Comparison of ENCODE assay signal across 1 cellular context in genomic region chr3:9352917-9353823, GRCh38.
TF ChIP-seq lines count a peak whose summit lies in the region.

No MANE protein-coding gene starts in this region.

TF ChIP-seq in HepG2, 621 proteins besides CTCF, POLR2A, EP300 and RAD21 (continued from another document and continues in another):
- TF ChIP-seq UBTF (CRISPR knock-in tag; IDR thresholded peaks at IDR 0.05) (no peak), DR1 (CRISPR knock-in tag; IDR thresholded peaks at IDR 0.05) (no peak), ETS1 (CRISPR knock-in tag; IDR thresholded peaks at IDR 0.05) (no peak), SIX4 (CRISPR knock-in tag; IDR thresholded peaks at IDR 0.05) (peak; percentile 22; the same call in 1 of the 2 replicates), THAP11 (CRISPR knock-in tag; IDR thresholded peaks at IDR 0.05) (peak; percentile 52), ZNF225 (CRISPR knock-in tag; IDR thresholded peaks at IDR 0.05) (no peak), ZNF841 (CRISPR knock-in tag; IDR thresholded peaks at IDR 0.05; ENCODE audit: borderline replicate concordance) (no peak), NCOA1 (CRISPR knock-in tag; IDR thresholded peaks at IDR 0.05) (no peak), MLXIP (CRISPR knock-in tag; IDR thresholded peaks at IDR 0.05; ENCODE audit: borderline replicate concordance) (no peak), ZNF598 (CRISPR knock-in tag; IDR thresholded peaks at IDR 0.05; ENCODE audit: borderline replicate concordance) (no peak), LCORL (IDR thresholded peaks at IDR 0.05) (no peak), LCORL (CRISPR knock-in tag; IDR thresholded peaks at IDR 0.05) (0 out of 2 replicates have a peak, but pooled peaks have one; percentile 23), ZNF337 (CRISPR knock-in tag; IDR thresholded peaks at IDR 0.05; ENCODE audit: borderline replicate concordance, low read depth) (no peak), MTA1 (CRISPR knock-in tag; IDR thresholded peaks at IDR 0.05; ENCODE audit: borderline replicate concordance) (no peak), MED13 (CRISPR knock-in tag; IDR thresholded peaks at IDR 0.05) (no peak), NFE2 (CRISPR knock-in tag; IDR thresholded peaks at IDR 0.05) (no peak), HOXA7 (CRISPR knock-in tag; IDR thresholded peaks at IDR 0.05) (no peak), HNRNPH1 (optimal IDR thresholded peaks at IDR 0.05; ENCODE audit: low read depth, low read length) (no peak), TBX3 (IDR thresholded peaks at IDR 0.05; ENCODE audit: borderline replicate concordance) (peak; percentile 83; the same call in 1 of the 2 replicates), ZNF674 (CRISPR knock-in tag; IDR thresholded peaks at IDR 0.05; ENCODE audit: low read depth) (no peak), CENPBD1 (CRISPR knock-in tag; IDR thresholded peaks at IDR 0.05; ENCODE audit: borderline replicate concordance, low read depth) (no peak), PBX2 (CRISPR knock-in tag; IDR thresholded peaks at IDR 0.05) (no peak), ZNF782 (CRISPR knock-in tag; IDR thresholded peaks at IDR 0.05; ENCODE audit: borderline replicate concordance) (no peak), FOXK2 (IDR thresholded peaks at IDR 0.05) (0 out of 2 replicates have a peak, but pooled peaks have one; percentile 42), RBM22 (optimal IDR thresholded peaks at IDR 0.05; ENCODE audit: low read length) (no peak), ZNF792 (CRISPR knock-in tag; IDR thresholded peaks at IDR 0.05) (0 out of 2 replicates have a peak, but pooled peaks have one; percentile 17), HHEX (CRISPR knock-in tag; IDR thresholded peaks at IDR 0.05) (0 out of 2 replicates have a peak, but pooled peaks have one; percentile 33), ZNF317 (CRISPR knock-in tag; IDR thresholded peaks at IDR 0.05) (no peak), MTF2 (CRISPR knock-in tag; IDR thresholded peaks at IDR 0.05; ENCODE audit: borderline replicate concordance) (no peak), BRF2 (CRISPR knock-in tag; IDR thresholded peaks at IDR 0.05) (no peak), TRIM24 (CRISPR knock-in tag; IDR thresholded peaks at IDR 0.05) (no peak), ZNF547 (CRISPR knock-in tag; IDR thresholded peaks at IDR 0.05) (peak; percentile 26; the same call in 1 of the 2 replicates), PHF20 (CRISPR knock-in tag; IDR thresholded peaks at IDR 0.05) (no peak), PPARG (CRISPR knock-in tag; conservative IDR thresholded peaks at IDR 0.05) (peak; percentile 90), SMYD3 (CRISPR knock-in tag; IDR thresholded peaks at IDR 0.05) (no peak), NPAS2 (CRISPR knock-in tag; IDR thresholded peaks at IDR 0.05; ENCODE audit: borderline replicate concordance) (no peak), NR2F2 (IDR thresholded peaks at IDR 0.05; ENCODE audit: borderline replicate concordance, low read depth) (peak; percentile 90), SMARCE1 (IDR thresholded peaks at IDR 0.05; ENCODE audit: borderline replicate concordance) (no peak), ZNF772 (CRISPR knock-in tag; IDR thresholded peaks at IDR 0.05) (no peak), KDM1A (CRISPR knock-in tag; IDR thresholded peaks at IDR 0.05) (peak; percentile 18; the same call in 1 of the 2 replicates), ZNF430 (CRISPR knock-in tag; IDR thresholded peaks at IDR 0.05) (no peak), ZNF136 (CRISPR knock-in tag; IDR thresholded peaks at IDR 0.05; ENCODE audit: low read depth) (no peak), ZNF12 (CRISPR knock-in tag; IDR thresholded peaks at IDR 0.05) (no peak; the same call in 1 of the 2 replicates), GATAD2A (CRISPR knock-in tag; IDR thresholded peaks at IDR 0.05) (peak; percentile 70), ZNF773 (CRISPR knock-in tag; IDR thresholded peaks at IDR 0.05; ENCODE audit: borderline replicate concordance) (no peak), TIGD3 (CRISPR knock-in tag; IDR thresholded peaks at IDR 0.05; ENCODE audit: borderline replicate concordance) (no peak), GABPB1 (CRISPR knock-in tag; IDR thresholded peaks at IDR 0.05) (peak; percentile 43; the same call in 1 of the 2 replicates), RFX1 (IDR thresholded peaks at IDR 0.05) (no peak), FOXO4 (CRISPR knock-in tag; conservative IDR thresholded peaks at IDR 0.05) (no peak), HINFP (CRISPR knock-in tag; IDR thresholded peaks at IDR 0.05; ENCODE audit: low read depth) (no peak), TCF7L2 (IDR thresholded peaks at IDR 0.05; ENCODE audit: low read depth, low read length) (no peak), ZNF235 (CRISPR knock-in tag; IDR thresholded peaks at IDR 0.05; ENCODE audit: borderline replicate concordance) (no peak), ZNF567 (CRISPR knock-in tag; IDR thresholded peaks at IDR 0.05; ENCODE audit: borderline replicate concordance) (no peak), ARNT (IDR thresholded peaks at IDR 0.05) (no peak), ZNF703 (CRISPR knock-in tag; IDR thresholded peaks at IDR 0.05; ENCODE audit: borderline replicate concordance) (no peak), ZNF230 (CRISPR knock-in tag; IDR thresholded peaks at IDR 0.05) (peak; percentile 84), ZNF644 (CRISPR knock-in tag; IDR thresholded peaks at IDR 0.05; ENCODE audit: low read depth) (no peak), SKIL (CRISPR knock-in tag; IDR thresholded peaks at IDR 0.05; ENCODE audit: borderline replicate concordance) (no peak), FOXP1 (IDR thresholded peaks at IDR 0.05) (no peak), FOXP1 (CRISPR knock-in tag; IDR thresholded peaks at IDR 0.05) (peak; percentile 43; the same call in 1 of the 2 replicates), MBNL3 (CRISPR knock-in tag; conservative IDR thresholded peaks at IDR 0.05) (no peak)
